Comparison of ENCODE assay signal across 8 cellular contexts in the genomic region with DNA sequence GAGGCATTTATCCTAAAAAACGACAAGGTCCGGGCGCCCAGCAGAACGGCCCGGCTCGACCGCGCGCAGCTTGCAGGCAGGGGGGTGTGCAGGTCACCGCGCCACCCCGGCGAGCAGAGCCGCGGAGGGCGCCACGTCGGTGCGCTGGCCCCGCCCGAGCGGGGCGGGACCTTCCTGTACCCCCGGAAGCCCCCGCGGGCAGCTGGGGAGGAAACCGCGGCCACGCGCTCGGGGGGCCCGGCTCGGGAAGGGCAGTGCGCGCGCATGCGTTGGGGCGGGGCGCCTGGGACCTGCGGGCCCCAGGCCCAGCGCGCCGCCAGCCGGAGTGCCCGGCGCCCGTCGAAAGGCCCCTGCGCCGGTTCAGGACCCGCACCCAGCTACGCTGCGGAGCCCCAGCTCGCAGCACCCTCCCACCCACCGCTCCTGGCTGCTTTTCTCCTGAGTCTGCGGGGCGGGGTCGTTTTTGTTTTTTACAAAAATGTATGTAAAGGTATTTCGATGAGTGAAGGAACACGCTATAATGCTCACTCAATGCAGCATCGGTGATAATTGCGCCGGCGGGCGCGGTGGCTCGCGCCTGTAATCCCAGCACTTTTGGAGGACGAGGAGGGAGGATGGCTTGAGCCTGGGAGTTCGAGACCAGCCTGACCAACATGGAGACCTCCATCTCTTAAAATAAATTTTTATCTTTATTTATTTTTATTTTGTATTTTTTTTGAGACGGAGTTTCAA. TPM values are rescaled to one million over a fixed set of nuclear protein-coding genes. Genes with fewer than 3 reads are reported as not detected.
A peak's percentile ranks its signal among the peaks of the same experiment; 100 is the strongest.
DNase-seq lines count a peak whose midpoint lies in the region; ATAC-seq and TF ChIP-seq lines count a peak whose summit lies in the region.

No MANE protein-coding gene starts in this region.

- H3K9me3 Mint-ChIP-seq in activated CD8-positive, alpha-beta T cell treated with anti-CD3 and anti-CD28 coated beads for 36 hours, result no peaks in the 10 kb centered on the region

- H3K4me3 ChIP-seq in endocrine pancreas (ENCODE audit: control insufficient read depth, insufficient read depth, low read length), result no peak overlapping the region
- H3K4me3 ChIP-seq in mucosa of rectum (ENCODE audit: low read length in 2 of 2), result peak overlapping the region; percentile 51 to 72

- CTCF ChIA-PET in activated CD8-positive, alpha-beta T cell treated with anti-CD3 and anti-CD28 coated beads for 36 hours (lab: Charles Lee), result no interaction called here

- intact Hi-C loops in activated CD8-positive, alpha-beta T cell treated with anti-CD3 and anti-CD28 coated beads for 36 hours (cut with micrococcal nuclease), result no loop called here

- H3K4me1 ChIP-seq in endocrine pancreas (ENCODE audit: control insufficient read depth, insufficient read depth, low read length), result no peaks in the 10 kb centered on the region
- H3K4me1 ChIP-seq in mucosa of rectum (ENCODE audit: control insufficient read depth in 2 of 2, insufficient read depth in 2 of 2, low read length in 2 of 2), result no peaks in the 10 kb centered on the region

- peak; percentile 90 for DNase-seq in activated CD8-positive, alpha-beta T cell treated with anti-CD3 and anti-CD28 coated beads for 36 hours
- DNase-seq in stimulated activated CD8-positive, alpha-beta memory T cell treated with anti-CD3 and anti-CD28 coated beads, Interleukin-4, amount 100 ng/mL, for 48 hours, result peak; percentile 92
- DNase-seq in dedifferentiated amniotic fluid mesenchymal stem cell (ENCODE audit: extremely low spot score) (no peak), NCI-H526 treated with DMSO at 0.1 percent for 48 hours (lab: John Stamatoyannopoulos, UW) (no peak)

- no peaks in the 10 kb centered on the region for H3K36me3 ChIP-seq in endocrine pancreas (ENCODE audit: control insufficient read depth, insufficient read depth, low read length)
- H3K36me3 ChIP-seq in mucosa of rectum (ENCODE audit: control insufficient read depth in 2 of 2, insufficient read depth in 2 of 2, low read length in 2 of 2), result no peaks in the 10 kb centered on the region

- H3K27ac ChIP-seq in mucosa of rectum (ENCODE audit: low read depth in 2 of 2, low read length in 2 of 2), result peak overlapping the region; percentile 18 to 43

- H3K27me3 Mint-ChIP-seq in activated CD8-positive, alpha-beta T cell treated with anti-CD3 and anti-CD28 coated beads for 36 hours, result no peaks in the 10 kb centered on the region

- H3K9me3 ChIP-seq in endocrine pancreas (ENCODE audit: control insufficient read depth, low read length) (no peaks in the 10 kb centered on the region), mucosa of rectum (ENCODE audit: control insufficient read depth in 2 of 2, low read length in 2 of 2) (no peaks in the 10 kb centered on the region)

- ATAC-seq in GM18907 (IDR thresholded peaks at IDR 0.05; ENCODE audit: unreplicated experiment) (peak; percentile 69), HG03354 (IDR thresholded peaks at IDR 0.05; ENCODE audit: poor library complexity, severe bottlenecking, unreplicated experiment) (peak; percentile 81)
- ATAC-seq in activated CD8-positive, alpha-beta T cell treated with anti-CD3 and anti-CD28 coated beads for 36 hours, result peak; percentile 95

- peak overlapping the region; percentile 81 for H3K27ac Mint-ChIP-seq in activated CD8-positive, alpha-beta T cell treated with anti-CD3 and anti-CD28 coated beads for 36 hours

- no peaks in the 10 kb centered on the region for H3K36me3 Mint-ChIP-seq in activated CD8-positive, alpha-beta T cell treated with anti-CD3 and anti-CD28 coated beads for 36 hours (ENCODE audit: low read depth)

- POLR2A ChIA-PET in activated CD8-positive, alpha-beta T cell treated with anti-CD3 and anti-CD28 coated beads for 36 hours (lab: Charles Lee), result interaction anchor here (0.6 to 1.3 kb wide), 2 partner anchors 9 to 14 kb away, joined by 3 read pairs; no protein-coding TSS in a partner anchor

- H3K4me3 Mint-ChIP-seq in activated CD8-positive, alpha-beta T cell treated with anti-CD3 and anti-CD28 coated beads for 36 hours, result peak overlapping the region; percentile 73

- H3K4me1 Mint-ChIP-seq in activated CD8-positive, alpha-beta T cell treated with anti-CD3 and anti-CD28 coated beads for 36 hours (ENCODE audit: low read depth), result peaks cover 8% of the 10 kb centered on the region

- H3K9ac ChIP-seq in endocrine pancreas (ENCODE audit: control insufficient read depth, insufficient read depth, low read length) (peak overlapping the region; percentile 19), mucosa of rectum (ENCODE audit: low read depth in 1 of 2, low read length in 2 of 2) (peak overlapping the region; percentile 24 to 52)

- H3K27me3 ChIP-seq in endocrine pancreas (ENCODE audit: control insufficient read depth, insufficient read depth, low read length) (no peaks in the 10 kb centered on the region), mucosa of rectum (ENCODE audit: control insufficient read depth in 2 of 2, insufficient read depth in 2 of 2, low read length in 2 of 2) (no peaks in the 10 kb centered on the region)

- no peak for TF ChIP-seq CTCF in activated CD8-positive, alpha-beta T cell treated with anti-CD3 and anti-CD28 coated beads for 36 hours (IDR thresholded peaks at IDR 0.05)

RNA-seq across cellular contexts. Expression of a gene that starts 47.7 kb away (rescaled TPM):
- 1 to 10 TPM; 5.1 to 5.5 TPM for total RNA-seq in activated CD8-positive, alpha-beta T cell treated with anti-CD3 and anti-CD28 coated beads for 36 hours

Comparison
In these comparisons a context has a peak if more than half of its experiments do, and no peak if none do; other contexts are left out.
1. DNase-seq: peak in activated CD8-positive, alpha-beta T cell treated with anti-CD3 and anti-CD28 coated beads for 36 hours (single experiment) and stimulated activated CD8-positive, alpha-beta memory T cell treated with anti-CD3 and anti-CD28 coated beads, Interleukin-4, amount 100 ng/mL, for 48 hours (single experiment); none in dedifferentiated amniotic fluid mesenchymal stem cell (single experiment) and NCI-H526 treated with DMSO at 0.1 percent for 48 hours (single experiment).
2. Peak in every context shown above with its lines, with median percentiles within 50 percentile points of each other: ATAC-seq.